In genomic region chr3:79367803-79368202, GRCh38 we compare ENCODE assay signal across 18 cellular contexts.
DNase-seq lines count a peak whose midpoint lies in the region; ATAC-seq and TF ChIP-seq lines count a peak whose summit lies in the region.
"Had no signal": no experiment of that assay in that cellular context is flagged by ENCODE, and none has a peak within 500 bp of the region (broad histone marks: within the 10 kb centered on the region; RNA-seq: fewer than 3 reads in every experiment).

No MANE protein-coding gene starts in this region.

- ATAC-seq in IMR-90 (ENCODE audit: low read depth) (no peak), HG03439 (IDR thresholded peaks at IDR 0.05; ENCODE audit: unreplicated experiment) (no peak), GM19324 (IDR thresholded peaks at IDR 0.05; ENCODE audit: low FRiP score, unreplicated experiment) (no peak)
- ATAC-seq: A549, K562, Right ventricle myocardium inferior had no signal

- H3K4ac ChIP-seq in IMR-90 (ENCODE audit: low read depth, low read length) = no peak overlapping the region

- no peaks in the 10 kb centered on the region for H3K9me3 ChIP-seq in IMR-90 (ENCODE audit: control insufficient read depth, insufficient read depth, low read length)
- H3K9me3 ChIP-seq: A549, HAP-1 had no signal

- TF ChIP-seq RAD21 in IMR-90 (IDR thresholded peaks at IDR 0.05; ENCODE audit: low read length) = no peak

- TF ChIP-seq CTCF in IMR-90 (conservative IDR thresholded peaks at IDR 0.05; ENCODE audit: low read depth, low read length) (no peak), brain microvascular endothelial cell (IDR thresholded peaks at IDR 0.05; ENCODE audit: low read depth, low read length, missing control alignments) (no peak), osteocyte (IDR thresholded peaks at IDR 0.05) (no peak)

- no peak overlapping the region for H3K18ac ChIP-seq in IMR-90 (ENCODE audit: low read depth, low read length)

- H3K9me1 ChIP-seq in IMR-90 (ENCODE audit: insufficient read depth, low read length) = no peaks in the 10 kb centered on the region

- WGBS in IMR-90 (ENCODE audit: extremely low coverage in 2 of 2, insufficient read length in 1 of 2), 2 experiments = no CpG with 5 or more reads among the region's 6 CpGs

- H3K27me3 Mint-ChIP-seq in osteocyte (ENCODE audit: unreplicated experiment) = no peaks in the 10 kb centered on the region

- dilution Hi-C loops in IMR-90 (cut with HindIII; ENCODE audit: low sequenced_read_pairs, unreplicated experiment) = no loop called here

- no TSS peak for BruUV-seq in IMR-90 (replicated peaks; lab: Mats Ljungman, UMichigan)

- no peak overlapping the region for H3K14ac ChIP-seq in IMR-90 (replicated peaks; ENCODE audit: low read depth, low read length)

- H2AFZ ChIP-seq in IMR-90 (replicated peaks; ENCODE audit: low read length, poor library complexity) = no peak overlapping the region

- no peak overlapping the region for H3K23ac ChIP-seq in IMR-90 (ENCODE audit: low read depth, low read length)

- H3K36me3 ChIP-seq in IMR-90 (ENCODE audit: control insufficient read depth, insufficient read depth, low read length) = no peaks in the 10 kb centered on the region
- H3K36me3 ChIP-seq in brain microvascular endothelial cell (replicated peaks) = no peaks in the 10 kb centered on the region
- H3K36me3 ChIP-seq: HAP-1 had no signal

- no peak overlapping the region for H2BK5ac ChIP-seq in IMR-90 (ENCODE audit: low read depth, low read length, poor library complexity, severe bottlenecking)

- H3K4me1 ChIP-seq in IMR-90 (ENCODE audit: control insufficient read depth, insufficient read depth, low read length) = peaks cover 6% of the 10 kb centered on the region; the same call in 1 of the 2 replicates
- H3K4me1 ChIP-seq: A549 had no signal

- H3K4me1 Mint-ChIP-seq in osteocyte (ENCODE audit: unreplicated experiment) = peaks cover 31% of the 10 kb centered on the region

- TF ChIP-seq POLR2A in IMR-90 (IDR thresholded peaks at IDR 0.05; ENCODE audit: low read depth, low read length) = no peak

- H3K79me1 ChIP-seq in IMR-90 (ENCODE audit: low read depth in 1 of 2, low read length in 2 of 2) = no peaks in the 10 kb centered on the region

- no peak overlapping the region for H2BK15ac ChIP-seq in IMR-90 (ENCODE audit: low read depth, low read length)

- H2AK5ac ChIP-seq in IMR-90 (ENCODE audit: low read depth, low read length) = no peak overlapping the region

- POLR2A ChIA-PET in IMR-90 (lab: Charles Lee; ENCODE audit: unreplicated experiment) = no interaction called here

- no peak overlapping the region for H4K8ac ChIP-seq in IMR-90 (ENCODE audit: low read depth in 2 of 2, low read length in 2 of 2)

- H4K20me1 ChIP-seq in IMR-90 (ENCODE audit: insufficient read depth, low read length) = no peaks in the 10 kb centered on the region

- H3K27ac Mint-ChIP-seq in osteocyte (ENCODE audit: unreplicated experiment) = peak overlapping the region; percentile 9

- H2BK20ac ChIP-seq in IMR-90 (ENCODE audit: low read depth, low read length) = no peak overlapping the region

- no peak overlapping the region for H3K56ac ChIP-seq in IMR-90 (ENCODE audit: extremely low read depth, insufficient read depth, low read length)

- H3K4me3 ChIP-seq in IMR-90 (ENCODE audit: insufficient read depth, low read depth, low read length) (no peak overlapping the region), brain microvascular endothelial cell (ENCODE audit: low read depth, low read length) (no peak overlapping the region)
- H3K4me3 ChIP-seq: A549, HAP-1, K562, SK-N-MC had no signal

- in situ Hi-C loops in IMR-90 (cut with MboI; ENCODE audit: low sequenced_read_pairs) = loop anchor here (10.0 kb wide), 1 partner anchor 703 kb away; no protein-coding TSS in a partner anchor
- in situ Hi-C loops in brain microvascular endothelial cell (cut with HindIII; ENCODE audit: low pct_ligation_motif_present, low sequenced_read_pairs) = no loop called here

- H2BK120ac ChIP-seq in IMR-90 (ENCODE audit: low read depth, low read length) = peak overlapping the region; percentile 29; the same call in 1 of the 2 replicates

- CTCF ChIA-PET in IMR-90 (lab: Yijun Ruan, JAX) = interaction anchor here (1.6 kb wide), 1 partner anchor 282 kb away, joined by 5 read pairs; no protein-coding TSS in a partner anchor

- no peak overlapping the region for H4K5ac ChIP-seq in IMR-90 (ENCODE audit: low read depth, low read length)

- H3K4me3 Mint-ChIP-seq in osteocyte (ENCODE audit: unreplicated experiment) = no peak overlapping the region

- no peaks in the 10 kb centered on the region for H3K36me3 Mint-ChIP-seq in osteocyte (ENCODE audit: unreplicated experiment)

- no peak overlapping the region for H3K9ac ChIP-seq in IMR-90 (ENCODE audit: low read depth, low read length)

- no peak overlapping the region for H3K4me2 ChIP-seq in IMR-90 (ENCODE audit: low read depth, low read length)
- H3K4me2 ChIP-seq: A549 had no signal

- no peak overlapping the region for H4K91ac ChIP-seq in IMR-90 (ENCODE audit: insufficient read depth, low read depth, low read length)

- DNase-seq in ELF-1 (ENCODE audit: low read depth, low spot score) = peak; percentile 5
- no peak for DNase-seq in IMR-90
- DNase-seq in brain microvascular endothelial cell = no peak
- no peak for DNase-seq in osteocyte (ENCODE audit: extremely low spot score, unreplicated experiment)
- no peak for DNase-seq in NCI-H446 (lab: John Stamatoyannopoulos, UW)
- DNase-seq in NCI-H226 = no peak
- DNase-seq: DMS 273 treated with DMSO at 0.1 percent for 48 hours, NCI-H1436 treated with DMSO at 0.1 percent for 48 hours, NCI-H2029 treated with DMSO at 0.1 percent for 48 hours, NCI-H510A treated with DMSO at 0.1 percent for 48 hours had no signal

- no peaks in the 10 kb centered on the region for H3K9me3 Mint-ChIP-seq in osteocyte (ENCODE audit: unreplicated experiment)

- H3K27me3 ChIP-seq in IMR-90 (ENCODE audit: control insufficient read depth, insufficient read depth, low read length) = no peaks in the 10 kb centered on the region
- no peaks in the 10 kb centered on the region for H3K27me3 ChIP-seq in brain microvascular endothelial cell (replicated peaks)

- no peak overlapping the region for H2AK9ac ChIP-seq in IMR-90 (replicated peaks; ENCODE audit: low read depth, low read length, poor library complexity)

- intact Hi-C loops in IMR-90 (cut with micrococcal nuclease) = loop anchor here (5.0 kb wide), 1 partner anchor 129 kb away; no protein-coding TSS in a partner anchor

- no peak overlapping the region for H3K27ac ChIP-seq in IMR-90 (ENCODE audit: insufficient read depth, low read length)
- peak overlapping the region; percentile 89 for H3K27ac ChIP-seq in brain microvascular endothelial cell
- H3K27ac ChIP-seq: A549, C4-2B, SK-N-MC had no signal

TF ChIP-seq in IMR-90, 13 proteins besides CTCF, POLR2A, EP300 and RAD21:
- TF ChIP-seq CEBPB (IDR thresholded peaks at IDR 0.05; ENCODE audit: low read depth, low read length) (no peak), CHD1 (IDR thresholded peaks at IDR 0.05; ENCODE audit: low read depth, low read length) (no peak), MAZ (IDR thresholded peaks at IDR 0.05; ENCODE audit: borderline replicate concordance, low read depth, low read length) (no peak), MXI1 (IDR thresholded peaks at IDR 0.05; ENCODE audit: borderline replicate concordance, low read depth, low read length) (no peak), FOS (IDR thresholded peaks at IDR 0.05; ENCODE audit: low read depth, low read length) (no peak), RCOR1 (IDR thresholded peaks at IDR 0.05; ENCODE audit: insufficient replicate concordance, low read length) (no peak), RFX5 (IDR thresholded peaks at IDR 0.05; ENCODE audit: low read depth, low read length) (no peak), NFE2L2 (IDR thresholded peaks at IDR 0.05; ENCODE audit: low read depth, low read length) (no peak), MAFK (IDR thresholded peaks at IDR 0.05; ENCODE audit: low read depth, low read length) (no peak), BHLHE40 (IDR thresholded peaks at IDR 0.05; ENCODE audit: low read depth, low read length) (no peak), SMC3 (IDR thresholded peaks at IDR 0.05; ENCODE audit: low read depth, low read length) (no peak)
- TF ChIP-seq, protein P1, sequence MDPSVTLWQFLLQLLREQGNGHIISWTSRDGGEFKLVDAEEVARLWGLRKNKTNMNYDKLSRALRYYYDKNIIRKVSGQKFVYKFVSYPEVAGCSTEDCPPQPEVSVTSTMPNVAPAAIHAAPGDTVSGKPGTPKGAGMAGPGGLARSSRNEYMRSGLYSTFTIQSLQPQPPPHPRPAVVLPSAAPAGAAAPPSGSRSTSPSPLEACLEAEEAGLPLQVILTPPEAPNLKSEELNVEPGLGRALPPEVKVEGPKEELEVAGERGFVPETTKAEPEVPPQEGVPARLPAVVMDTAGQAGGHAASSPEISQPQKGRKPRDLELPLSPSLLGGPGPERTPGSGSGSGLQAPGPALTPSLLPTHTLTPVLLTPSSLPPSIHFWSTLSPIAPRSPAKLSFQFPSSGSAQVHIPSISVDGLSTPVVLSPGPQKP (IDR thresholded peaks at IDR 0.05; ENCODE audit: borderline replicate concordance, low read depth, low read length) = no peak
- TF ChIP-seq, protein P2, sequence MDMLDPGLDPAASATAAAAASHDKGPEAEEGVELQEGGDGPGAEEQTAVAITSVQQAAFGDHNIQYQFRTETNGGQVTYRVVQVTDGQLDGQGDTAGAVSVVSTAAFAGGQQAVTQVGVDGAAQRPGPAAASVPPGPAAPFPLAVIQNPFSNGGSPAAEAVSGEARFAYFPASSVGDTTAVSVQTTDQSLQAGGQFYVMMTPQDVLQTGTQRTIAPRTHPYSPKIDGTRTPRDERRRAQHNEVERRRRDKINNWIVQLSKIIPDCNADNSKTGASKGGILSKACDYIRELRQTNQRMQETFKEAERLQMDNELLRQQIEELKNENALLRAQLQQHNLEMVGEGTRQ (IDR thresholded peaks at IDR 0.05; ENCODE audit: low read depth, low read length) = no peak
